10 cellular contexts compared by ENCODE assay signal in the genomic region with DNA sequence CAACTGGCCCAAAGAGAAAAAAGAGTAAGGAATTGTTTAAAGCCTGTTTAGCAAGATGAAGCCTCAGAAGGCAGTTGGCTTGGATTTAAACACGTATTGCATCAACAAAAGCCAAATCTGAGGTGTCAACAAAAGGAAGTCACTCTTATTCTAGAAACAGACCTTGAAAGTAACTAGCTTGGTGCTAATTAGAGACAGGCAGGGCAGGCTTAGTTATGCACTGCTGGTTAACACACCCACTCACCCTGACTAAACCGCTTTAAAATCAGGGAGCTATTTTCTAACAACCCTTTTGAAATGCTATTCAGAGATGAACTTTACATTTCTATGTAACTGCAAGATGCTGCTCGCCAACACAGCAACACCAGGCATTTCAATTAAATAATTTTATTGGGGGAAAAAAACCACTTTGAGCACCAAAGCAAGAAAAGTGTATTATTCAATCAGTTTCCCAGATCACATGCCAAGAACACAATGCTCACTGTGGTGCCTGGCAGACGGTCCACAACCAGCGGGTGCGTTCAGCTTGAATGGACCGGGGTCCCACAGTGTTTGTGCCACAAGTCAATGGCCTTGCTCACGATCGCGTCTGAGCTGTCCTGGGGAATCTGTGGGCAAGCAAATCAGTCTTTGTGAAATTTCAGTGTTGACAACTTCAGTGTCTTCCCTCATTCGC. TPM values are rescaled to one million over a fixed set of nuclear protein-coding genes. Genes with fewer than 3 reads are reported as not detected.
DNase-seq lines count a peak whose midpoint lies in the region; ATAC-seq and TF ChIP-seq lines count a peak whose summit lies in the region.
"Had no signal": no experiment of that assay in that cellular context is flagged by ENCODE, and none has a peak within 500 bp of the region (broad histone marks: within the 10 kb centered on the region; RNA-seq: fewer than 3 reads in every experiment).

No MANE protein-coding gene starts in this region.

- H3K27me3 Mint-ChIP-seq in naive thymus-derived CD4-positive, alpha-beta T cell = no peaks in the 10 kb centered on the region

- no peaks in the 10 kb centered on the region for H3K9me3 Mint-ChIP-seq in naive thymus-derived CD4-positive, alpha-beta T cell

- H3K4me3 ChIP-seq in naive thymus-derived CD4-positive, alpha-beta T cell (ENCODE audit: low read length) = no peak overlapping the region
- no peak overlapping the region for H3K4me3 ChIP-seq in ascending aorta

- no peak overlapping the region for H3K27ac Mint-ChIP-seq in naive thymus-derived CD4-positive, alpha-beta T cell

- peak; percentile 62 for ATAC-seq in GM19455 (IDR thresholded peaks at IDR 0.05; ENCODE audit: unreplicated experiment)
- ATAC-seq in HG03565 (IDR thresholded peaks at IDR 0.05; ENCODE audit: unreplicated experiment) = peak; percentile 41
- ATAC-seq in naive thymus-derived CD4-positive, alpha-beta T cell = no peak

- POLR2A ChIA-PET in naive thymus-derived CD4-positive, alpha-beta T cell (lab: Charles Lee) = no interaction called here

- no peaks in the 10 kb centered on the region for H3K27me3 ChIP-seq in naive thymus-derived CD4-positive, alpha-beta T cell (ENCODE audit: control insufficient read depth in 2 of 2, insufficient read depth in 2 of 2, low read length in 2 of 2)
- H3K27me3 ChIP-seq in ascending aorta = no peaks in the 10 kb centered on the region

- H3K4me1 Mint-ChIP-seq in naive thymus-derived CD4-positive, alpha-beta T cell = peaks cover 0 to 34% (median 10%) of the 10 kb centered on the region in 7 donors

- no peaks in the 10 kb centered on the region for H3K9me3 ChIP-seq in naive thymus-derived CD4-positive, alpha-beta T cell (ENCODE audit: control insufficient read depth in 2 of 3, low read length in 3 of 3)
- no peaks in the 10 kb centered on the region for H3K9me3 ChIP-seq in ascending aorta

- no peak overlapping the region for H3K4me3 Mint-ChIP-seq in naive thymus-derived CD4-positive, alpha-beta T cell

- CTCF ChIA-PET in naive thymus-derived CD4-positive, alpha-beta T cell (lab: Charles Lee) = interaction anchor here (0.7 kb wide), 1 partner anchor 32 kb away, joined by 3 read pairs; no protein-coding TSS in a partner anchor

- H3K4me1 ChIP-seq in naive thymus-derived CD4-positive, alpha-beta T cell (ENCODE audit: control insufficient read depth in 2 of 2, insufficient read depth in 2 of 2, low read length in 2 of 2) = peaks cover 0 to 14% of the 10 kb centered on the region in 2 donors
- peaks cover 0 to 14% of the 10 kb centered on the region in 2 donors for H3K4me1 ChIP-seq in ascending aorta

- intact Hi-C loops in naive thymus-derived CD4-positive, alpha-beta T cell (cut with micrococcal nuclease) = no loop called here
- intact Hi-C loops in ascending aorta (cut with DNase I) = loop anchor here (5.0 kb wide), 1 partner anchor 347 kb away; no protein-coding TSS in a partner anchor

- no peak overlapping the region for H3K27ac ChIP-seq in naive thymus-derived CD4-positive, alpha-beta T cell (ENCODE audit: low read depth, low read length)
- no peak overlapping the region for H3K27ac ChIP-seq in ascending aorta

- DNase-seq in Ammon's horn (ENCODE audit: low spot score) (peak; percentile 64), fibroblast of peridontal ligament (ENCODE audit: extremely low read depth) (peak; percentile 29), NCI-H187 treated with DMSO at 0.1 percent for 48 hours (lab: John Stamatoyannopoulos, UW) (no peak), DMS79 (lab: John Stamatoyannopoulos, UW) (no peak), ascending aorta (ENCODE audit: low spot score in 2 of 2) (no peak)
- no peak for DNase-seq in naive thymus-derived CD4-positive, alpha-beta T cell
- DNase-seq: activated CD4-positive, alpha-beta T cell treated with anti-CD3 and anti-CD28 coated beads, Interleukin-2, amount 50 U/mL, for 1 hour; stimulated activated CD4-positive, alpha-beta T cell treated with anti-CD3 and anti-CD28 coated beads, Interleukin-4, amount 100 ng/mL, for 4 hours had no signal

- peaks cover 20 to 70% (median 34%) of the 10 kb centered on the region in 5 donors for H3K36me3 Mint-ChIP-seq in naive thymus-derived CD4-positive, alpha-beta T cell

- peaks cover 4 to 71% (median 14%) of the 10 kb centered on the region in 3 experiments for H3K36me3 ChIP-seq in naive thymus-derived CD4-positive, alpha-beta T cell (ENCODE audit: control insufficient read depth in 2 of 3, insufficient read depth in 3 of 3, low read length in 3 of 3)
- peaks cover 3 to 14% of the 10 kb centered on the region in 2 donors for H3K36me3 ChIP-seq in ascending aorta

- no peak for TF ChIP-seq CTCF in ascending aorta (IDR thresholded peaks at IDR 0.05)

RNA-seq across cellular contexts. Expression of a gene that starts 23.6 kb away (rescaled TPM):
- total RNA-seq in naive thymus-derived CD4-positive, alpha-beta T cell = 10 to 100 TPM; 14.8 to 34.6 (median 17.0) TPM
- polyA plus RNA-seq in naive thymus-derived CD4-positive, alpha-beta T cell = 10 to 100 TPM; 11.7 to 14.8 TPM
- total RNA-seq in ascending aorta = 79.5 TPM

Comparison
In these comparisons a context has a peak if more than half of its experiments do, and no peak if none do; other contexts are left out.
1. DNase-seq: peak in Ammon's horn (single experiment) and fibroblast of peridontal ligament (single experiment); none in NCI-H187 treated with DMSO at 0.1 percent for 48 hours (single experiment), DMS79 (single experiment), naive thymus-derived CD4-positive, alpha-beta T cell (0 of 9) and ascending aorta (0 of 2).